Comparison of ENCODE assay signal across 32 cellular contexts in genomic region chr1:82728206-82728605, GRCh38.
DNase-seq lines count a peak whose midpoint lies in the region; ATAC-seq, FAIRE-seq and TF ChIP-seq lines count a peak whose summit lies in the region.
"Had no signal": no experiment of that assay in that cellular context is flagged by ENCODE, and none has a peak within 500 bp of the region (broad histone marks: within the 10 kb centered on the region; RNA-seq: fewer than 3 reads in every experiment).

No MANE protein-coding gene starts in this region.

- H3K4me3 ChIP-seq in liver (ENCODE audit: low read depth in 1 of 3, low read length in 3 of 3), result no peak overlapping the region
- no peak overlapping the region for H3K4me3 ChIP-seq in HepG2 (replicated peaks in 1 of 3; ENCODE audit: insufficient read depth in 1 of 3, low read depth in 2 of 3, low read length in 3 of 3)
- no peak overlapping the region for H3K4me3 ChIP-seq in pancreas
- no peak overlapping the region for H3K4me3 ChIP-seq in aorta (ENCODE audit: low read length in 2 of 2)
- H3K4me3 ChIP-seq: A549; BLaER1; BLaER1 treated with 17β-estradiol and CSF1 and Interleukin-3, amounts not matched to agents 10 nM and 100 nM had no signal

- no peak overlapping the region for H3K27ac ChIP-seq in liver (ENCODE audit: low read depth in 1 of 2, low read length in 2 of 2)
- no peak overlapping the region for H3K27ac ChIP-seq in HepG2 (ENCODE audit: extremely low read length, insufficient read depth, low read length)
- H3K27ac ChIP-seq in pancreas, result no peak overlapping the region
- H3K27ac ChIP-seq in aorta (ENCODE audit: low read depth in 1 of 2, low read length in 2 of 2), result no peak overlapping the region
- H3K27ac ChIP-seq: 22Rv1; A549; BLaER1; BLaER1 treated with 17β-estradiol and CSF1 and Interleukin-3, amounts not matched to agents 10 nM and 100 nM; C4-2B had no signal

- POLR2A ChIA-PET in HepG2 (lab: Yijun Ruan, JAX), result no interaction called here

- TF ChIP-seq RAD21 in liver (IDR thresholded peaks at IDR 0.05) (no peak), HepG2 (CRISPR knock-in tag; IDR thresholded peaks at IDR 0.05) (no peak)

- no peaks in the 10 kb centered on the region for H3K79me2 ChIP-seq in HepG2 (ENCODE audit: insufficient read depth, low read length)

- no peak for TF ChIP-seq CTCF in liver (IDR thresholded peaks at IDR 0.05; ENCODE audit: low read depth, low read length, missing input control)
- no peak for TF ChIP-seq CTCF in HepG2 (CRISPR knock-in tag; IDR thresholded peaks at IDR 0.05)
- TF ChIP-seq CTCF in pancreas (IDR thresholded peaks at IDR 0.05), result no peak

- CTCF ChIA-PET in HepG2 (lab: Yijun Ruan, JAX; ENCODE audit: low intra/inter-chr PET ratio, low total read pairs), result no interaction called here

- ATAC-seq in HepG2 (no peak), left lobe of liver (peak; percentile 54), pancreas (no peak), aorta (ENCODE audit: low FRiP score) (no peak)
- ATAC-seq: A549; CD8-positive, alpha-beta T cell had no signal

- no peak overlapping the region for H2AFZ ChIP-seq in HepG2 (ENCODE audit: low read length)

- no peaks in the 10 kb centered on the region for H4K20me1 ChIP-seq in HepG2 (ENCODE audit: insufficient read depth, low read length)
- H4K20me1 ChIP-seq: BLaER1; BLaER1 treated with 17β-estradiol and CSF1 and Interleukin-3, amounts not matched to agents 10 nM and 100 nM had no signal

- FAIRE-seq in HepG2 (lab: Jason Lieb, UNC), result no peak
- peak; percentile 9 for FAIRE-seq in pancreas (lab: Jason Lieb, UNC)
- FAIRE-seq: A204.1, A549, D721Med had no signal

- H3K4me2 ChIP-seq in HepG2 (ENCODE audit: low read depth, low read length), result no peak overlapping the region
- H3K4me2 ChIP-seq: A549; BLaER1; BLaER1 treated with 17β-estradiol and CSF1 and Interleukin-3, amounts not matched to agents 10 nM and 100 nM had no signal

- in situ Hi-C loops in HepG2 (cut with HindIII; ENCODE audit: extremely low pct_ligation_motif_present, low pct_unique_long_range_greater_than_20kb), result no loop called here

- no peak for TF ChIP-seq POLR2A in HepG2 (IDR thresholded peaks at IDR 0.05; ENCODE audit: insufficient read depth in 1 of 2, low read depth in 2 of 2, low read length in 2 of 2)

- H3K9me3 ChIP-seq in liver (ENCODE audit: control insufficient read depth in 4 of 4, low read length in 3 of 4), result peaks cover 0 to 9% (median 5%) of the 10 kb centered on the region in 4 donors
- peaks cover 87% of the 10 kb centered on the region for H3K9me3 ChIP-seq in HepG2 (ENCODE audit: low read length)
- H3K9me3 ChIP-seq in pancreas, result no peaks in the 10 kb centered on the region
- peaks cover 2% of the 10 kb centered on the region for H3K9me3 ChIP-seq in aorta (ENCODE audit: control insufficient read depth, low read length)
- H3K9me3 ChIP-seq: A549, BE2C, Caco-2 had no signal

- no peak overlapping the region for H3K9ac ChIP-seq in liver (ENCODE audit: low read depth in 1 of 2, low read length in 2 of 2)
- H3K9ac ChIP-seq in HepG2 (ENCODE audit: insufficient read depth, low read depth, low read length), result no peak overlapping the region
- H3K9ac ChIP-seq: BLaER1; BLaER1 treated with 17β-estradiol and CSF1 and Interleukin-3, amounts not matched to agents 10 nM and 100 nM had no signal

- H3K27me3 ChIP-seq in liver (ENCODE audit: control insufficient read depth in 4 of 4, insufficient read depth in 4 of 4, low read length in 3 of 4), result no peaks in the 10 kb centered on the region
- no peaks in the 10 kb centered on the region for H3K27me3 ChIP-seq in HepG2 (ENCODE audit: control insufficient read depth in 1 of 2, insufficient read depth in 2 of 2, low read length in 2 of 2)
- H3K27me3 ChIP-seq in pancreas, result no peaks in the 10 kb centered on the region
- no peaks in the 10 kb centered on the region for H3K27me3 ChIP-seq in aorta (ENCODE audit: control insufficient read depth in 1 of 2, insufficient read depth in 2 of 2, low read length in 1 of 2)
- H3K27me3 ChIP-seq: BE2C; BLaER1; BLaER1 treated with 17β-estradiol and CSF1 and Interleukin-3, amounts not matched to agents 10 nM and 100 nM had no signal

- TF ChIP-seq EP300 in HepG2 (IDR thresholded peaks at IDR 0.05; ENCODE audit: low read depth in 2 of 2, low read length in 2 of 2) (no peak), HepG2 (CRISPR knock-in tag; IDR thresholded peaks at IDR 0.05; ENCODE audit: borderline replicate concordance) (no peak)

- H3K4me1 ChIP-seq in liver (ENCODE audit: control insufficient read depth in 4 of 4, insufficient read depth in 4 of 4, low read length in 3 of 4) (peaks cover 0 to 2% (median 0%) of the 10 kb centered on the region in 4 donors), HepG2 (ENCODE audit: insufficient read depth, low read length) (no peaks in the 10 kb centered on the region), pancreas (no peaks in the 10 kb centered on the region), aorta (ENCODE audit: control insufficient read depth in 1 of 2, insufficient read depth in 2 of 2, low read length in 2 of 2) (no peaks in the 10 kb centered on the region)
- H3K4me1 ChIP-seq: A549; BE2C; BLaER1; BLaER1 treated with 17β-estradiol and CSF1 and Interleukin-3, amounts not matched to agents 10 nM and 100 nM; Caco-2 had no signal

- no peaks in the 10 kb centered on the region for H3K36me3 ChIP-seq in liver (ENCODE audit: control insufficient read depth in 4 of 4, insufficient read depth in 3 of 4, low read depth in 1 of 4, low read length in 3 of 4)
- no peaks in the 10 kb centered on the region for H3K36me3 ChIP-seq in HepG2 (replicated peaks in 1 of 2; ENCODE audit: control insufficient read depth in 1 of 2, insufficient read depth in 2 of 2, low read length in 2 of 2)
- H3K36me3 ChIP-seq in pancreas, result no peaks in the 10 kb centered on the region
- H3K36me3 ChIP-seq in aorta (ENCODE audit: control insufficient read depth in 1 of 2, insufficient read depth in 2 of 2, low read length in 1 of 2), result no peaks in the 10 kb centered on the region
- H3K36me3 ChIP-seq: BE2C; BLaER1; BLaER1 treated with 17β-estradiol and CSF1 and Interleukin-3, amounts not matched to agents 10 nM and 100 nM had no signal

- no TSS peak for BruUV-seq in HepG2 (replicated peaks; lab: Mats Ljungman, UMichigan)

- no peak for DNase-seq in HepG2 (ENCODE audit: low spot score)
- DNase-seq in left lobe of liver (ENCODE audit: low spot score), result no peak
- DNase-seq in pancreas, result no peak
- no peak for DNase-seq in aorta
- DNase-seq in EL, result no peak
- DNase-seq: 8988T; ACHN; AML-193; BE2C; C1 segment of cervical spinal cord; Caco-2; Calu3; CD4-positive, alpha-beta memory T cell; CD4-positive, alpha-beta T cell; CD4-positive, CD25-positive, alpha-beta regulatory T cell; CD8-positive, alpha-beta memory T cell; CD8-positive, alpha-beta T cell; COR-L47; DMS 273 treated with DMSO at 0.1 percent for 48 hours; DMS153; DMS53; DMS79; DMS79 treated with DMSO at 0.1 percent for 48 hours; DND-41 had no signal

- intact Hi-C loops in HepG2 (cut with micrococcal nuclease; ENCODE audit: unreplicated experiment) (no loop called here), pancreas (cut with DNase I) (no loop called here), aorta (cut with DNase I) (no loop called here)

TF ChIP-seq in liver, 16 proteins besides CTCF, POLR2A, EP300 and RAD21:
- TF ChIP-seq RXRA (IDR thresholded peaks at IDR 0.05), result peak in 1 of 2 donors; percentile 39
- TF ChIP-seq HNF4A (conservative IDR thresholded peaks at IDR 0.05), result peak in 1 of 2 donors; percentile 74
- TF ChIP-seq GABPA (IDR thresholded peaks at IDR 0.05 in 1 of 2, conservative IDR thresholded peaks at IDR 0.05 in 1 of 2), result no peak
- peak; percentile 22 for TF ChIP-seq YY1 (IDR thresholded peaks at IDR 0.05)

TF ChIP-seq in HepG2, 621 proteins besides CTCF, POLR2A, EP300 and RAD21 (continues in another document):
- TF ChIP-seq ZBTB26 (CRISPR knock-in tag; IDR thresholded peaks at IDR 0.05; ENCODE audit: borderline replicate concordance), result no peak
- no peak for TF ChIP-seq BRF2 (CRISPR knock-in tag; IDR thresholded peaks at IDR 0.05)
- TF ChIP-seq MAFF (IDR thresholded peaks at IDR 0.05; ENCODE audit: low read depth, low read length), result no peak
- TF ChIP-seq NBN (conservative IDR thresholded peaks at IDR 0.05), result no peak
- no peak for TF ChIP-seq ZNF256 (CRISPR knock-in tag; conservative IDR thresholded peaks at IDR 0.05)
- TF ChIP-seq ZNF562 (CRISPR knock-in tag; IDR thresholded peaks at IDR 0.05; ENCODE audit: borderline replicate concordance), result no peak
- no peak for TF ChIP-seq ZNF766 (CRISPR knock-in tag; IDR thresholded peaks at IDR 0.05; ENCODE audit: borderline replicate concordance)
- no peak for TF ChIP-seq MLX (CRISPR knock-in tag; IDR thresholded peaks at IDR 0.05)
